ENCODE assay signal across 1 cellular context in genomic region chr11:14852571-14853177, GRCh38.
TF ChIP-seq lines count a peak whose summit lies in the region.

No MANE protein-coding gene starts in this region.

TF ChIP-seq in GM23338, 12 proteins besides CTCF, POLR2A, EP300 and RAD21:
- no peak for TF ChIP-seq JUNB (IDR thresholded peaks at IDR 0.05; ENCODE audit: unreplicated experiment)
